ENCODE assay signal across 38 cellular contexts in genomic region chr20:19244291-19244690, GRCh38. TPM values are rescaled to one million over a fixed set of nuclear protein-coding genes. Genes with fewer than 3 reads are reported as not detected.
"Had no signal": no experiment of that assay in that cellular context is flagged by ENCODE, and none has a peak within 500 bp of the region (broad histone marks: within the 10 kb centered on the region; RNA-seq: fewer than 3 reads in every experiment).

No MANE protein-coding gene starts in this region.

- H3K4me3 ChIP-seq: ascending aorta, cardiac muscle cell had no signal

- FAIRE-seq: bronchial epithelial cell, TTC549 had no signal

- H3K4me1 Mint-ChIP-seq: activated CD4-positive, alpha-beta memory T cell treated with anti-CD3 and anti-CD28 coated beads, Interleukin-2, amount 10 ng/mL, durations not matched to agents 7 days and 5 days; activated CD4-positive, alpha-beta T cell treated with anti-CD3 and anti-CD28 coated beads for 36 hours; activated CD4-positive, alpha-beta T cell treated with anti-CD3 and anti-CD28 coated beads, Interleukin-2, amount 10 ng/mL, durations not matched to agents 7 days and 5 days; activated CD8-positive, alpha-beta memory T cell treated with anti-CD3 and anti-CD28 coated beads, Interleukin-2, amount 10 ng/mL, durations not matched to agents 7 days and 5 days; activated naive CD4-positive, alpha-beta T cell treated with anti-CD3 and anti-CD28 coated beads, Interleukin-2, amount 10 ng/mL, durations not matched to agents 7 days and 5 days; activated naive CD4-positive, alpha-beta T cell treated with anti-CD3 and anti-CD28 coated beads, Interleukin-2, amount 50 U/mL, for 24 hours; activated naive CD8-positive, alpha-beta T cell treated with anti-CD3 and anti-CD28 coated beads, Interleukin-2, amount 10 ng/mL, durations not matched to agents 7 days and 5 days; activated naive CD8-positive, alpha-beta T cell treated with anti-CD3 and anti-CD28 coated beads, Interleukin-2, amount 50 U/mL, for 24 hours; central memory CD8-positive, alpha-beta T cell had no signal

- H3K9me3 Mint-ChIP-seq: activated CD4-positive, alpha-beta memory T cell treated with anti-CD3 and anti-CD28 coated beads, Interleukin-2, amount 10 ng/mL, durations not matched to agents 7 days and 5 days; activated CD4-positive, alpha-beta T cell treated with anti-CD3 and anti-CD28 coated beads, Interleukin-2, amount 10 ng/mL, durations not matched to agents 7 days and 5 days; activated naive CD4-positive, alpha-beta T cell treated with anti-CD3 and anti-CD28 coated beads, Interleukin-2, amount 10 ng/mL, durations not matched to agents 7 days and 5 days; activated naive CD4-positive, alpha-beta T cell treated with anti-CD3 and anti-CD28 coated beads, Interleukin-2, amount 50 U/mL, for 24 hours; activated naive CD8-positive, alpha-beta T cell treated with anti-CD3 and anti-CD28 coated beads, Interleukin-2, amount 10 ng/mL, durations not matched to agents 7 days and 5 days; activated naive CD8-positive, alpha-beta T cell treated with anti-CD3 and anti-CD28 coated beads, Interleukin-2, amount 50 U/mL, for 24 hours; activated T-cell treated with anti-CD3 and anti-CD28 coated beads, Interleukin-2, amount 50 U/mL, for 24 hours; activated T-helper 2 cell treated with anti-CD3 and anti-CD28 coated beads, Interferon-gamma antibody, Interleukin-2, Interleukin-4, amounts not matched to agents 10 μg/mL and 5 μg/mL and 100 μg/mL, durations not matched to agents 14 hours and 24 hours and 36 hours; brain; T-helper 1 cell treated with Interleukin-12 subunit alpha and Interleukin-12 subunit beta and Interleukin-4 antibody, amounts not matched to agents 30 μg/mL and 1 μg/mL, for 36 hours; T-helper 2 cell treated with Interferon-gamma antibody and Interleukin-4, amounts not matched to agents 5 μg/mL and 100 μg/mL, for 36 hours; WTC11 had no signal

- H3K9me3 ChIP-seq: ascending aorta had no signal

- H3K27me3 Mint-ChIP-seq: activated CD4-positive, alpha-beta memory T cell treated with anti-CD3 and anti-CD28 coated beads, Interleukin-2, amount 10 ng/mL, durations not matched to agents 7 days and 5 days; activated CD4-positive, alpha-beta T cell treated with anti-CD3 and anti-CD28 coated beads, Interleukin-2, amount 10 ng/mL, durations not matched to agents 7 days and 5 days; activated CD8-positive, alpha-beta memory T cell treated with anti-CD3 and anti-CD28 coated beads, Interleukin-2, amount 10 ng/mL, durations not matched to agents 7 days and 5 days; activated naive CD4-positive, alpha-beta T cell treated with anti-CD3 and anti-CD28 coated beads, Interleukin-2, amount 10 ng/mL, durations not matched to agents 7 days and 5 days; activated naive CD8-positive, alpha-beta T cell; activated T-cell treated with anti-CD3 and anti-CD28 coated beads, Interleukin-2, amount 50 U/mL, for 24 hours; central memory CD8-positive, alpha-beta T cell had no signal

- H3K4me3 Mint-ChIP-seq: activated CD4-positive, alpha-beta memory T cell treated with anti-CD3 and anti-CD28 coated beads, Interleukin-2, amount 10 ng/mL, durations not matched to agents 7 days and 5 days; activated CD4-positive, alpha-beta T cell treated with anti-CD3 and anti-CD28 coated beads for 36 hours; activated CD4-positive, alpha-beta T cell treated with anti-CD3 and anti-CD28 coated beads, Interleukin-2, amount 10 ng/mL, durations not matched to agents 7 days and 5 days; activated CD8-positive, alpha-beta memory T cell treated with anti-CD3 and anti-CD28 coated beads, Interleukin-2, amount 10 ng/mL, durations not matched to agents 7 days and 5 days; activated CD8-positive, alpha-beta T cell treated with anti-CD3 and anti-CD28 coated beads, Interleukin-2, amount 10 ng/mL, durations not matched to agents 7 days and 5 days; activated naive CD4-positive, alpha-beta T cell treated with anti-CD3 and anti-CD28 coated beads, Interleukin-2, amount 10 ng/mL, durations not matched to agents 7 days and 5 days; activated naive CD4-positive, alpha-beta T cell treated with anti-CD3 and anti-CD28 coated beads, Interleukin-2, amount 50 U/mL, for 24 hours; activated naive CD8-positive, alpha-beta T cell; activated naive CD8-positive, alpha-beta T cell treated with anti-CD3 and anti-CD28 coated beads, Interleukin-2, amount 10 ng/mL, durations not matched to agents 7 days and 5 days; activated naive CD8-positive, alpha-beta T cell treated with anti-CD3 and anti-CD28 coated beads, Interleukin-2, amount 50 U/mL, for 24 hours; activated T-cell treated with anti-CD3 and anti-CD28 coated beads, Interleukin-2, amount 50 U/mL, for 24 hours; brain; central memory CD8-positive, alpha-beta T cell; T-helper 1 cell treated with Interleukin-12 subunit alpha and Interleukin-12 subunit beta and Interleukin-4 antibody, amounts not matched to agents 30 μg/mL and 1 μg/mL, for 36 hours; T-helper 2 cell treated with Interferon-gamma antibody and Interleukin-4, amounts not matched to agents 5 μg/mL and 100 μg/mL, for 36 hours; WTC11 had no signal

- DNase-seq: activated CD4-positive, alpha-beta memory T cell treated with anti-CD3 and anti-CD28 coated beads, Interleukin-2, amount 10 ng/mL, durations not matched to agents 7 days and 5 days; activated CD4-positive, alpha-beta T cell treated with anti-CD3 and anti-CD28 coated beads for 1 hour; activated CD4-positive, alpha-beta T cell treated with anti-CD3 and anti-CD28 coated beads for 36 hours; activated CD4-positive, alpha-beta T cell treated with anti-CD3 and anti-CD28 coated beads for 48 hours; activated CD4-positive, alpha-beta T cell treated with anti-CD3 and anti-CD28 coated beads, Interleukin-2, amount 10 ng/mL, durations not matched to agents 7 days and 5 days; activated CD4-positive, alpha-beta T cell treated with anti-CD3 and anti-CD28 coated beads, Interleukin-2, amount 50 U/mL, for 48 hours; activated CD4-positive, CD25-positive, alpha-beta regulatory T cell; activated CD8-positive, alpha-beta memory T cell treated with anti-CD3 and anti-CD28 coated beads for 24 hours; activated CD8-positive, alpha-beta memory T cell treated with anti-CD3 and anti-CD28 coated beads, Interleukin-2, amount 10 ng/mL, durations not matched to agents 7 days and 5 days; activated CD8-positive, alpha-beta memory T cell treated with anti-CD3 and anti-CD28 coated beads, Interleukin-2, amount 50 U/mL, for 48 hours; activated CD8-positive, alpha-beta T cell treated with anti-CD3 and anti-CD28 coated beads, Interleukin-2, amount 10 ng/mL, durations not matched to agents 7 days and 5 days; activated effector memory CD4-positive, alpha-beta T cell treated with Interleukin-2 at 50 U/mL for 16 hours; activated gamma-delta T cell; activated naive CD4-positive, alpha-beta T cell treated with anti-CD3 and anti-CD28 coated beads, Interleukin-2, amount 10 ng/mL, durations not matched to agents 7 days and 5 days; activated naive CD4-positive, alpha-beta T cell treated with Interleukin-2 at 50 U/mL for 16 hours; activated naive CD8-positive, alpha-beta T cell treated with anti-CD3 and anti-CD28 coated beads, Interleukin-2, amount 10 ng/mL, durations not matched to agents 7 days and 5 days; activated naive CD8-positive, alpha-beta T cell treated with anti-CD3 and anti-CD28 coated beads, Interleukin-2, amount 50 U/mL, for 24 hours; activated T-cell treated with anti-CD3 and anti-CD28 coated beads, Interleukin-2, amount 50 U/mL, for 24 hours; activated T-cell treated with anti-CD3 and anti-CD28 coated beads, Interleukin-2, amount 50 U/mL, for 48 hours; amygdala; anterior cingulate cortex; T-helper 1 cell; T-helper 2 cell; T-helper 9 cell; WERI-Rb-1 had no signal

- ATAC-seq: activated CD4-positive, alpha-beta T cell treated with anti-CD3 and anti-CD28 coated beads for 36 hours; activated CD4-positive, CD25-positive, alpha-beta regulatory T cell treated with anti-CD3 and anti-CD28 coated beads, Interleukin-2, amount 50 U/mL, for 24 hours; activated CD8-positive, alpha-beta memory T cell treated with anti-CD3 and anti-CD28 coated beads, Interleukin-2, amount 10 ng/mL, durations not matched to agents 7 days and 5 days; activated CD8-positive, alpha-beta T cell treated with anti-CD3 and anti-CD28 coated beads, Interleukin-2, amount 10 ng/mL, durations not matched to agents 7 days and 5 days; activated naive CD8-positive, alpha-beta T cell treated with anti-CD3 and anti-CD28 coated beads, Interleukin-2, amount 50 U/mL, for 24 hours; WTC11 had no signal

- H3K4me1 ChIP-seq: ascending aorta had no signal

- H3K27ac Mint-ChIP-seq: activated CD4-positive, alpha-beta memory T cell treated with anti-CD3 and anti-CD28 coated beads, Interleukin-2, amount 10 ng/mL, durations not matched to agents 7 days and 5 days; activated CD4-positive, alpha-beta T cell treated with anti-CD3 and anti-CD28 coated beads for 36 hours; activated CD4-positive, alpha-beta T cell treated with anti-CD3 and anti-CD28 coated beads, Interleukin-2, amount 10 ng/mL, durations not matched to agents 7 days and 5 days; activated CD8-positive, alpha-beta memory T cell treated with anti-CD3 and anti-CD28 coated beads, Interleukin-2, amount 10 ng/mL, durations not matched to agents 7 days and 5 days; activated CD8-positive, alpha-beta T cell treated with anti-CD3 and anti-CD28 coated beads, Interleukin-2, amount 10 ng/mL, durations not matched to agents 7 days and 5 days; activated naive CD4-positive, alpha-beta T cell treated with anti-CD3 and anti-CD28 coated beads, Interleukin-2, amount 10 ng/mL, durations not matched to agents 7 days and 5 days; activated naive CD4-positive, alpha-beta T cell treated with anti-CD3 and anti-CD28 coated beads, Interleukin-2, amount 50 U/mL, for 24 hours; activated naive CD8-positive, alpha-beta T cell; activated naive CD8-positive, alpha-beta T cell treated with anti-CD3 and anti-CD28 coated beads, Interleukin-2, amount 10 ng/mL, durations not matched to agents 7 days and 5 days; activated naive CD8-positive, alpha-beta T cell treated with anti-CD3 and anti-CD28 coated beads, Interleukin-2, amount 50 U/mL, for 24 hours; activated T-cell treated with anti-CD3 and anti-CD28 coated beads, Interleukin-2, amount 50 U/mL, for 24 hours; activated T-helper 2 cell treated with anti-CD3 and anti-CD28 coated beads, Interferon-gamma antibody, Interleukin-2, Interleukin-4, amounts not matched to agents 10 μg/mL and 5 μg/mL and 100 μg/mL, durations not matched to agents 14 hours and 24 hours and 36 hours; brain; T-helper 1 cell treated with Interleukin-12 subunit alpha and Interleukin-12 subunit beta and Interleukin-4 antibody, amounts not matched to agents 30 μg/mL and 1 μg/mL, for 36 hours; T-helper 2 cell treated with Interferon-gamma antibody and Interleukin-4, amounts not matched to agents 5 μg/mL and 100 μg/mL, for 36 hours; WTC11 had no signal

- H3K27ac ChIP-seq: ascending aorta, cardiac muscle cell, WERI-Rb-1 had no signal

- H3K27me3 ChIP-seq: ascending aorta, cardiac muscle cell had no signal

- H3K36me3 Mint-ChIP-seq: activated CD8-positive, alpha-beta memory T cell treated with anti-CD3 and anti-CD28 coated beads, Interleukin-2, amount 10 ng/mL, durations not matched to agents 7 days and 5 days; activated naive CD4-positive, alpha-beta T cell treated with anti-CD3 and anti-CD28 coated beads, Interleukin-2, amount 10 ng/mL, durations not matched to agents 7 days and 5 days; activated naive CD4-positive, alpha-beta T cell treated with anti-CD3 and anti-CD28 coated beads, Interleukin-2, amount 50 U/mL, for 24 hours; activated naive CD8-positive, alpha-beta T cell; activated naive CD8-positive, alpha-beta T cell treated with anti-CD3 and anti-CD28 coated beads, Interleukin-2, amount 10 ng/mL, durations not matched to agents 7 days and 5 days; brain; WTC11 had no signal

- H3K36me3 ChIP-seq: ascending aorta, cardiac muscle cell, WERI-Rb-1 had no signal

RNA-seq across cellular contexts. Expression of gene SLC24A3, which starts 31.8 kb away (rescaled TPM):
- total RNA-seq: activated CD4-positive, alpha-beta memory T cell treated with anti-CD3 and anti-CD28 coated beads, Interleukin-2, amount 10 ng/mL, durations not matched to agents 7 days and 5 days; activated CD4-positive, alpha-beta T cell treated with anti-CD3 and anti-CD28 coated beads for 36 hours; activated CD4-positive, alpha-beta T cell treated with anti-CD3 and anti-CD28 coated beads, Interleukin-2, amount 10 ng/mL, durations not matched to agents 7 days and 5 days; activated CD8-positive, alpha-beta memory T cell treated with anti-CD3 and anti-CD28 coated beads, Interleukin-2, amount 10 ng/mL, durations not matched to agents 7 days and 5 days; activated CD8-positive, alpha-beta T cell treated with anti-CD3 and anti-CD28 coated beads, Interleukin-2, amount 10 ng/mL, durations not matched to agents 7 days and 5 days; activated naive CD8-positive, alpha-beta T cell treated with anti-CD3 and anti-CD28 coated beads, Interleukin-2, amount 10 ng/mL, durations not matched to agents 7 days and 5 days; activated T-helper 2 cell treated with anti-CD3 and anti-CD28 coated beads, Interferon-gamma antibody, Interleukin-2, Interleukin-4, amounts not matched to agents 10 μg/mL and 5 μg/mL and 100 μg/mL, durations not matched to agents 14 hours and 24 hours and 36 hours had no signal
